ENCODE assay signal across 19 cellular contexts in the genomic region with DNA sequence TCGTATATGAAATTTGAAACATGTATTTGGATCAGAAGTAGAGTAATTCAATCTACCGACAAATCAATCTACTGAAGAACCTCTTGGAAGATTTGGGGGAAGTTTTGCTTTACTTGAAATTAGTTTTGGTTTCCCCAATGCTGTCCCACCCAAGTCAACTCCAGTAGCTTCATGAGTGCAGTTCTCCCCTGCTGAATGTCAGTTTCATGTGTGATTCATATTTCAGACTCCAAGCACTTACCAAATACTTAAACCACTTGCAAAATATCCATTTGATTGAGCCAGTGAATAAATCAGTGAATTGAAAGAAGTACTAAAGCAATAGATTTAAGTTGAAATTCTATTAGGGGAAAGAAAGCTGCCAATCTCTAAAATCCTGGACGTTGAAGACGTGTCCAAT. TPM values are rescaled to one million over a fixed set of nuclear protein-coding genes. Genes with fewer than 3 reads are reported as not detected.
A peak's percentile ranks its signal among the peaks of the same experiment; 100 is the strongest.
DNase-seq lines count a peak whose midpoint lies in the region; ATAC-seq and TF ChIP-seq lines count a peak whose summit lies in the region.
"Had no signal": no experiment of that assay in that cellular context is flagged by ENCODE, and none has a peak within 500 bp of the region (broad histone marks: within the 10 kb centered on the region; RNA-seq: fewer than 3 reads in every experiment).

No MANE protein-coding gene starts in this region.

- no peak overlapping the region for H3K27ac Mint-ChIP-seq in activated CD8-positive, alpha-beta T cell treated with anti-CD3 and anti-CD28 coated beads for 36 hours
- H3K27ac Mint-ChIP-seq in activated CD8-positive, alpha-beta T cell treated with anti-CD3 and anti-CD28 coated beads, Interleukin-2, amount 10 ng/mL, durations not matched to agents 7 days and 5 days, result no peak overlapping the region
- H3K27ac Mint-ChIP-seq: CD8-positive, alpha-beta T cell; HFFc6 had no signal

- no peaks in the 10 kb centered on the region for H3F3A ChIP-seq in smooth muscle cell (ENCODE audit: low read depth)

- no peak overlapping the region for H3K4me2 ChIP-seq in smooth muscle cell

- no peak for DNase-seq in activated CD8-positive, alpha-beta T cell treated with anti-CD3 and anti-CD28 coated beads for 36 hours
- DNase-seq in activated CD8-positive, alpha-beta T cell treated with anti-CD3 and anti-CD28 coated beads, Interleukin-2, amount 10 ng/mL, durations not matched to agents 7 days and 5 days, result no peak
- peak; percentile 55 for DNase-seq in epithelial cell of esophagus (ENCODE audit: low read depth)
- DNase-seq in stimulated activated naive CD8-positive, alpha-beta T cell treated with anti-CD3 and anti-CD28 coated beads, Interleukin-15, Interleukin-2, amounts not matched to agents 100 U/mL and 50 U/mL, for 24 hours, result no peak
- no peak for DNase-seq in smooth muscle cell (lab: John Stamatoyannopoulos, UW; ENCODE audit: unreplicated experiment)
- no peak for DNase-seq in T-helper 1 cell
- DNase-seq: 8988T; Calu3; CD8-positive, alpha-beta T cell; DMS79 treated with DMSO at 0.1 percent for 48 hours; GOT3; H7; HFFc6 had no signal

- H3K27me3 Mint-ChIP-seq in activated CD8-positive, alpha-beta T cell treated with anti-CD3 and anti-CD28 coated beads for 36 hours, result no peaks in the 10 kb centered on the region
- H3K27me3 Mint-ChIP-seq in activated CD8-positive, alpha-beta T cell treated with anti-CD3 and anti-CD28 coated beads, Interleukin-2, amount 10 ng/mL, durations not matched to agents 7 days and 5 days (ENCODE audit: low read depth), result peaks cover under 1% of the 10 kb centered on the region

- no peak overlapping the region for H3K4me3 ChIP-seq in epithelial cell of esophagus (ENCODE audit: low read length)
- H3K4me3 ChIP-seq in smooth muscle cell, result no peak overlapping the region
- H3K4me3 ChIP-seq: BLaER1 treated with 17β-estradiol and CSF1 and Interleukin-3, amounts not matched to agents 10 nM and 100 nM had no signal

- peaks cover 2% of the 10 kb centered on the region for H3K36me3 Mint-ChIP-seq in activated CD8-positive, alpha-beta T cell treated with anti-CD3 and anti-CD28 coated beads for 36 hours (ENCODE audit: low read depth)
- H3K36me3 Mint-ChIP-seq in activated CD8-positive, alpha-beta T cell treated with anti-CD3 and anti-CD28 coated beads, Interleukin-2, amount 10 ng/mL, durations not matched to agents 7 days and 5 days (ENCODE audit: low read depth), result no peaks in the 10 kb centered on the region
- H3K36me3 Mint-ChIP-seq: CD8-positive, alpha-beta T cell had no signal

- 92% methylated on average over 4 of the region's 4 CpGs for WGBS in smooth muscle cell (ENCODE audit: low lambda C conversion rate)

- CTCF ChIA-PET in activated CD8-positive, alpha-beta T cell treated with anti-CD3 and anti-CD28 coated beads for 36 hours (lab: Charles Lee), result interaction anchor here (1.0 to 1.4 kb wide), 3 partner anchors 11 to 133 kb away, joined by 3 to 7 read pairs (median 4); no protein-coding TSS in a partner anchor
- CTCF ChIA-PET in activated CD8-positive, alpha-beta T cell treated with anti-CD3 and anti-CD28 coated beads, Interleukin-2, amount 10 ng/mL, durations not matched to agents 7 days and 5 days (lab: Charles Lee), result interaction anchor here (1.2 kb wide), 1 partner anchor 133 kb away, joined by 3 read pairs; no protein-coding TSS in a partner anchor

- intact Hi-C loops in activated CD8-positive, alpha-beta T cell treated with anti-CD3 and anti-CD28 coated beads for 36 hours (cut with micrococcal nuclease), result no loop called here

- H3K79me2 ChIP-seq in smooth muscle cell (ENCODE audit: low read depth), result no peaks in the 10 kb centered on the region

- no peak for TF ChIP-seq CTCF in activated CD8-positive, alpha-beta T cell treated with anti-CD3 and anti-CD28 coated beads for 36 hours (IDR thresholded peaks at IDR 0.05)
- TF ChIP-seq CTCF in epithelial cell of esophagus (IDR thresholded peaks at IDR 0.05; ENCODE audit: insufficient read depth, low read depth, low read length, missing control alignments) (no peak), smooth muscle cell (IDR thresholded peaks at IDR 0.05; ENCODE audit: borderline replicate concordance, insufficient read depth, poor library complexity, severe bottlenecking) (no peak)

- no peaks in the 10 kb centered on the region for H3K4me1 ChIP-seq in smooth muscle cell (ENCODE audit: low read depth)

- ATAC-seq in activated CD8-positive, alpha-beta T cell treated with anti-CD3 and anti-CD28 coated beads for 36 hours, result peak; percentile 39
- ATAC-seq in activated CD8-positive, alpha-beta T cell treated with anti-CD3 and anti-CD28 coated beads, Interleukin-2, amount 10 ng/mL, durations not matched to agents 7 days and 5 days, result no peak
- peak; percentile 38 for ATAC-seq in stimulated activated naive CD8-positive, alpha-beta T cell treated with anti-CD3 and anti-CD28 coated beads, Interleukin-15, Interleukin-2, amounts not matched to agents 100 U/mL and 50 U/mL, for 24 hours
- no peak for ATAC-seq in HG03159 (IDR thresholded peaks at IDR 0.05; ENCODE audit: unreplicated experiment)
- ATAC-seq: CD8-positive, alpha-beta T cell; HCT116; HepG2 had no signal

- POLR2A ChIA-PET in activated CD8-positive, alpha-beta T cell treated with anti-CD3 and anti-CD28 coated beads for 36 hours (lab: Charles Lee), result no interaction called here
- POLR2A ChIA-PET in activated CD8-positive, alpha-beta T cell treated with anti-CD3 and anti-CD28 coated beads, Interleukin-2, amount 10 ng/mL, durations not matched to agents 7 days and 5 days (lab: Charles Lee), result no interaction called here

- H3K27ac ChIP-seq in smooth muscle cell (ENCODE audit: low read depth), result no peak overlapping the region
- H3K27ac ChIP-seq: BLaER1 treated with 17β-estradiol and CSF1 and Interleukin-3, amounts not matched to agents 10 nM and 100 nM had no signal

- H4K20me1 ChIP-seq in smooth muscle cell (ENCODE audit: low read depth), result no peaks in the 10 kb centered on the region
- H4K20me1 ChIP-seq: BLaER1 treated with 17β-estradiol and CSF1 and Interleukin-3, amounts not matched to agents 10 nM and 100 nM had no signal

- H2AFZ ChIP-seq in smooth muscle cell (ENCODE audit: low read depth), result no peak overlapping the region

- H3K4me1 Mint-ChIP-seq in activated CD8-positive, alpha-beta T cell treated with anti-CD3 and anti-CD28 coated beads for 36 hours (ENCODE audit: low read depth), result peaks cover 5% of the 10 kb centered on the region
- no peaks in the 10 kb centered on the region for H3K4me1 Mint-ChIP-seq in activated CD8-positive, alpha-beta T cell treated with anti-CD3 and anti-CD28 coated beads, Interleukin-2, amount 10 ng/mL, durations not matched to agents 7 days and 5 days (ENCODE audit: low read depth)

- no peaks in the 10 kb centered on the region for H3K36me3 ChIP-seq in smooth muscle cell (ENCODE audit: low read depth)
- H3K36me3 ChIP-seq: BLaER1 treated with 17β-estradiol and CSF1 and Interleukin-3, amounts not matched to agents 10 nM and 100 nM had no signal

- no peaks in the 10 kb centered on the region for H3K9me3 ChIP-seq in smooth muscle cell (replicated peaks; ENCODE audit: low read depth)

- peaks cover 7% of the 10 kb centered on the region for H3K9me3 Mint-ChIP-seq in activated CD8-positive, alpha-beta T cell treated with anti-CD3 and anti-CD28 coated beads for 36 hours
- peaks cover 9% of the 10 kb centered on the region for H3K9me3 Mint-ChIP-seq in activated CD8-positive, alpha-beta T cell treated with anti-CD3 and anti-CD28 coated beads, Interleukin-2, amount 10 ng/mL, durations not matched to agents 7 days and 5 days (ENCODE audit: insufficient read depth)

- no peaks in the 10 kb centered on the region for H3K27me3 ChIP-seq in smooth muscle cell (ENCODE audit: low read depth)
- H3K27me3 ChIP-seq: BLaER1 treated with 17β-estradiol and CSF1 and Interleukin-3, amounts not matched to agents 10 nM and 100 nM had no signal

- H3K4me3 Mint-ChIP-seq in activated CD8-positive, alpha-beta T cell treated with anti-CD3 and anti-CD28 coated beads for 36 hours, result no peak overlapping the region
- H3K4me3 Mint-ChIP-seq in activated CD8-positive, alpha-beta T cell treated with anti-CD3 and anti-CD28 coated beads, Interleukin-2, amount 10 ng/mL, durations not matched to agents 7 days and 5 days, result no peak overlapping the region
- H3K4me3 Mint-ChIP-seq: CD8-positive, alpha-beta T cell; HFFc6 had no signal

- no peak overlapping the region for H3K9ac ChIP-seq in smooth muscle cell (ENCODE audit: low read depth)
- H3K9ac ChIP-seq: BLaER1 treated with 17β-estradiol and CSF1 and Interleukin-3, amounts not matched to agents 10 nM and 100 nM had no signal

RNA-seq across cellular contexts. Expression of gene CALML5, which starts 9.3 kb away (rescaled TPM):
- total RNA-seq in activated CD8-positive, alpha-beta T cell treated with anti-CD3 and anti-CD28 coated beads for 36 hours, result not detected
- total RNA-seq in activated CD8-positive, alpha-beta T cell treated with anti-CD3 and anti-CD28 coated beads, Interleukin-2, amount 10 ng/mL, durations not matched to agents 7 days and 5 days, result not detected
- 15.1 and 24.3 TPM in 2 replicates for total RNA-seq in smooth muscle cell
- 16.5 and 18.1 TPM in 2 replicates for polyA plus RNA-seq in smooth muscle cell
- total RNA-seq: A673; Calu3; CD8-positive, alpha-beta T cell; H7; HepG2; HFFc6 had no signal
- polyA plus RNA-seq: AG04450, HepG2 had no signal

RNA-seq across cellular contexts. Expression of gene CALML3, which starts 34.7 kb away (rescaled TPM):
- not detected for total RNA-seq in activated CD8-positive, alpha-beta T cell treated with anti-CD3 and anti-CD28 coated beads for 36 hours
- total RNA-seq in activated CD8-positive, alpha-beta T cell treated with anti-CD3 and anti-CD28 coated beads, Interleukin-2, amount 10 ng/mL, durations not matched to agents 7 days and 5 days, result not detected
- 0.04 and 0.49 TPM in 2 replicates for total RNA-seq in smooth muscle cell
- 0.20 TPM in 1 of 2 replicates, not detected in the other for polyA plus RNA-seq in smooth muscle cell
- total RNA-seq: A673; Calu3; CD8-positive, alpha-beta T cell; H7; HepG2; HFFc6 had no signal
- polyA plus RNA-seq: AG04450, HepG2 had no signal

Comparison
In these comparisons a context has a peak if more than half of its experiments do, and no peak if none do; other contexts are left out.
1. ATAC-seq: peak in activated CD8-positive, alpha-beta T cell treated with anti-CD3 and anti-CD28 coated beads for 36 hours (single experiment) and stimulated activated naive CD8-positive, alpha-beta T cell treated with anti-CD3 and anti-CD28 coated beads, Interleukin-15, Interleukin-2, amounts not matched to agents 100 U/mL and 50 U/mL, for 24 hours (single experiment); none in activated CD8-positive, alpha-beta T cell treated with anti-CD3 and anti-CD28 coated beads, Interleukin-2, amount 10 ng/mL, durations not matched to agents 7 days and 5 days (single experiment) and HG03159 (single experiment).
2. RNA of gene CALML5, which starts 9.3 kb away (total RNA-seq): 15.1 to 24.3 TPM in smooth muscle cell; not detected in activated CD8-positive, alpha-beta T cell treated with anti-CD3 and anti-CD28 coated beads for 36 hours and not detected in activated CD8-positive, alpha-beta T cell treated with anti-CD3 and anti-CD28 coated beads, Interleukin-2, amount 10 ng/mL, durations not matched to agents 7 days and 5 days; every median in the first group is over 10 times any median in the second.